20 cellular contexts compared by ENCODE assay signal in the genomic region with DNA sequence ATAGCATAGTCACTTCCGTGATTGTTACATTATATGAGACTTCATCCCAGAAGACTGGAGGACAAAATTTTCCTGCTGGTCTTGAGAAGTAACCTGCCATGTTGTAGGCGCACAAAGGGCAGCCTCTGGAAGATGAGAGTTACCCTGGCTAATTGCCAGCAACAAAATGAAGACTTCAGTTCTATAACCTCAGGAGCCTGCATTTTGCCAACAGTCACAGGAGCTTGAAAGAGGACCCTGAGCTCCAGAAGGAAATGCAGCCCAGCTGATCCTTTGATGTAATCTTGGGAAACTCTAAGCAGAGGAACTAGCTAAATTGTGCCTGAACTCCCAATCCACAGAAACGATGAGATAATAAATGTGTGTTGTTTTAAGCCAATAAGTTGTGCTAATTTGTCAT.
DNase-seq lines count a peak whose midpoint lies in the region; ATAC-seq and FAIRE-seq lines count a peak whose summit lies in the region.
"Had no signal": no experiment of that assay in that cellular context is flagged by ENCODE, and none has a peak within 500 bp of the region (broad histone marks: within the 10 kb centered on the region; RNA-seq: fewer than 3 reads in every experiment).

No MANE protein-coding gene starts in this region.

- DNase-seq in SHP77 (lab: John Stamatoyannopoulos, UW) (peak; percentile 2 to 29), SHP77 treated with DMSO at 0.1 percent for 48 hours (lab: John Stamatoyannopoulos, UW) (no peak), SK-N-DZ (ENCODE audit: low spot score) (peak; percentile 10), EL (no peak), NCI-H187 treated with DMSO at 0.1 percent for 48 hours (lab: John Stamatoyannopoulos, UW) (no peak)
- DNase-seq: COR-L47, DMS153, GOT3, MG63, NCI-H1930, NCI-H526, Right ventricle myocardium superior had no signal

- no peak for ATAC-seq in HG03097 (IDR thresholded peaks at IDR 0.05; ENCODE audit: low FRiP score, unreplicated experiment)
- ATAC-seq in GM21360 (IDR thresholded peaks at IDR 0.05; ENCODE audit: unreplicated experiment) = no peak
- ATAC-seq: HepG2, Panc1 had no signal

- FAIRE-seq in islet of Langerhans (lab: Jason Lieb, UNC) = peak; percentile 17
- FAIRE-seq: A204.1, G401.6, GM12891, HepG2 had no signal

Comparison
In these comparisons a context has a peak if more than half of its experiments do, and no peak if none do; other contexts are left out.
1. DNase-seq: peak in SHP77 (2 of 2) and SK-N-DZ (single experiment); none in SHP77 treated with DMSO at 0.1 percent for 48 hours (single experiment), EL (single experiment) and NCI-H187 treated with DMSO at 0.1 percent for 48 hours (single experiment).